Comparison of ENCODE assay signal across 9 cellular contexts in genomic region chr20:59007758-59008511, GRCh38.
DNase-seq lines count a peak whose midpoint lies in the region; ATAC-seq, FAIRE-seq and TF ChIP-seq lines count a peak whose summit lies in the region.
"Had no signal": no experiment of that assay in that cellular context is flagged by ENCODE, and none has a peak within 500 bp of the region (broad histone marks: within the 10 kb centered on the region; RNA-seq: fewer than 3 reads in every experiment).

No MANE protein-coding gene starts in this region.

- DNase-seq in Ammon's horn (ENCODE audit: low spot score) = peak; percentile 29
- DNase-seq in GM19239 (ENCODE audit: insufficient read length, low spot score) = peak; percentile 82
- DNase-seq in stimulated activated naive CD8-positive, alpha-beta T cell treated with anti-CD3 and anti-CD28 coated beads, Interleukin-15, amount 100 ng/mL, for 72 hours = no peak
- no peak for DNase-seq in urothelium cell line (ENCODE audit: low spot score)
- DNase-seq in NCI-H146 (lab: John Stamatoyannopoulos, UW) = no peak

- no peaks in the 10 kb centered on the region for H3K36me3 ChIP-seq in iPS-20b (ENCODE audit: insufficient read depth, low read depth, low read length)

- no peak overlapping the region for H3K27ac ChIP-seq in iPS-20b (ENCODE audit: low read length)

- H3K4me3 ChIP-seq in WI38 (ENCODE audit: low read depth, low read length) = peak overlapping the region; percentile 77
- peak overlapping the region; percentile 56; the same call in 1 of the 2 replicates for H3K4me3 ChIP-seq in iPS-20b (ENCODE audit: low read length)

- peak; percentile 76 for FAIRE-seq in GM19239 (lab: Jason Lieb, UNC)
- no peak for FAIRE-seq in urothelium cell line (lab: Jason Lieb, UNC)
- FAIRE-seq: colon had no signal

- peaks cover 6% of the 10 kb centered on the region for H3K4me1 ChIP-seq in iPS-20b (ENCODE audit: insufficient read depth, low read length)

- H3K4me1 Mint-ChIP-seq in stimulated activated naive CD8-positive, alpha-beta T cell treated with anti-CD3 and anti-CD28 coated beads, Interleukin-15, amount 100 ng/mL, for 72 hours = peaks cover 66% of the 10 kb centered on the region

- H3K27ac Mint-ChIP-seq in stimulated activated naive CD8-positive, alpha-beta T cell treated with anti-CD3 and anti-CD28 coated beads, Interleukin-15, amount 100 ng/mL, for 72 hours = peak overlapping the region; percentile 71 to 94

- H3K9ac ChIP-seq in iPS-20b (ENCODE audit: low read depth, low read length) = peak overlapping the region; percentile 65; the same call in 1 of the 2 replicates

- peak; percentile 36 for ATAC-seq in HG03175 (IDR thresholded peaks at IDR 0.05; ENCODE audit: unreplicated experiment)
- no peak for ATAC-seq in stimulated activated naive CD8-positive, alpha-beta T cell treated with anti-CD3 and anti-CD28 coated beads, Interleukin-15, amount 100 ng/mL, for 72 hours

- H3K4me3 Mint-ChIP-seq in stimulated activated naive CD8-positive, alpha-beta T cell treated with anti-CD3 and anti-CD28 coated beads, Interleukin-15, amount 100 ng/mL, for 72 hours = peak overlapping the region; percentile 82 to 86

- H3K27me3 Mint-ChIP-seq in stimulated activated naive CD8-positive, alpha-beta T cell treated with anti-CD3 and anti-CD28 coated beads, Interleukin-15, amount 100 ng/mL, for 72 hours = no peaks in the 10 kb centered on the region

- H3K9me3 Mint-ChIP-seq in stimulated activated naive CD8-positive, alpha-beta T cell treated with anti-CD3 and anti-CD28 coated beads, Interleukin-15, amount 100 ng/mL, for 72 hours = no peaks in the 10 kb centered on the region

- no peak for TF ChIP-seq CTCF in WI38 (IDR thresholded peaks at IDR 0.05; ENCODE audit: low read depth, low read length)

- H3K27me3 ChIP-seq in iPS-20b (ENCODE audit: insufficient read depth, low read length) = peaks cover 30% of the 10 kb centered on the region

- no peaks in the 10 kb centered on the region for H3K9me3 ChIP-seq in iPS-20b (ENCODE audit: insufficient read depth, low read depth, low read length)

Comparison
In these comparisons a context has a peak if more than half of its experiments do, and no peak if none do; other contexts are left out.
1. DNase-seq: peak in Ammon's horn (single experiment) and GM19239 (single experiment); none in stimulated activated naive CD8-positive, alpha-beta T cell treated with anti-CD3 and anti-CD28 coated beads, Interleukin-15, amount 100 ng/mL, for 72 hours (0 of 2), urothelium cell line (single experiment) and NCI-H146 (single experiment).